ENCODE assay signal across 12 cellular contexts in the genomic region with DNA sequence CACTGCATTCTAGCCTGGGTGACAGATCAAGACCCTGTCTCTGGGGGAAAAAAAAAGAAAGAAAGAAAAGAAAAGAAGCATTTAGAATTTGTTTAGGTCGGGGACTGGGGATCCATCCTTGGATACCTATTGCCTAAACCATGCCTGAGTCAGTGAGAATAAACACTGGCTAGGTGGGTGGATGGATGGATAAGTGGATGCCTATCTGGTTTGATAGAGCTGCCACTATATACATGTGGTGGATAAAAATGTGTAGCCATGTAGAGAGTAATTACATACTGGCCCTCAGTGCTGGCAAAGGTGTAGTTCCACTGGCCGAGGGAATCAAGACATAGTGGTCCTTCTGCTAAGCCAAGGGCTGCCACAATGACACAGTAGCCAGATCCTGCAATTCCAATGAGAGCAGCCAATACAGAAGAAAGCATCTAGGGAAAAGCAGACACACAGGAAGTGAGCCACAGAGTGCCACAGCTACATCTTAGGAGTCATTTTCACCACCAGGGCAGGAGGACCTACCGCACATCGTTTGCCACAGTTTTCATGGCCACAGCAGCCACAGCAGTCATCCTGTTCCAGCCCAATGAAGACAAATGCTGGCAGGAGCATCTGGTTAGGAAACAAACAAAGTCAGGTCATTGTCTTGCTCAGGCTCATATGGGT. TPM values are rescaled to one million over a fixed set of nuclear protein-coding genes. Genes with fewer than 3 reads are reported as not detected.
DNase-seq lines count a peak whose midpoint lies in the region; ATAC-seq and TF ChIP-seq lines count a peak whose summit lies in the region.
"Had no signal": no experiment of that assay in that cellular context is flagged by ENCODE, and none has a peak within 500 bp of the region (broad histone marks: within the 10 kb centered on the region; RNA-seq: fewer than 3 reads in every experiment).

No MANE protein-coding gene starts in this region.

- H3K4me1 Mint-ChIP-seq in HFFc6 (ENCODE audit: low read depth): peaks cover 87% of the 10 kb centered on the region
- H3K4me1 Mint-ChIP-seq in stimulated activated effector memory CD8-positive, alpha-beta T cell treated with anti-CD3 and anti-CD28 coated beads, Interleukin-12 subunit alpha, Interleukin-12 subunit beta, amount 100 ng/mL, for 72 hours: no peaks in the 10 kb centered on the region
- H3K4me1 Mint-ChIP-seq in CD8-positive, alpha-beta T cell (ENCODE audit: low read depth): no peaks in the 10 kb centered on the region
- H3K4me1 Mint-ChIP-seq: activated CD8-positive, alpha-beta memory T cell treated with anti-CD3 and anti-CD28 coated beads, Interleukin-2, amount 10 ng/mL, durations not matched to agents 7 days and 5 days had no signal

- H3K9me3 ChIP-seq in left lung: no peaks in the 10 kb centered on the region
- no peaks in the 10 kb centered on the region for H3K9me3 ChIP-seq in CD8-positive, alpha-beta T cell (ENCODE audit: low read length)

- intact Hi-C loops in left lung (cut with DNase I): no loop called here
- intact Hi-C loops in CD8-positive, alpha-beta T cell (cut with DNase I, micrococcal nuclease): no loop called here

- DNase-seq in HFFc6 (no peak), brain microvascular endothelial cell (peak; percentile 45), left lung (no peak), left lobe of liver (ENCODE audit: low spot score) (no peak)
- no peak for DNase-seq in stimulated activated effector memory CD8-positive, alpha-beta T cell treated with anti-CD3 and anti-CD28 coated beads, Interleukin-12 subunit alpha, Interleukin-12 subunit beta, amount 100 ng/mL, for 72 hours (ENCODE audit: low spot score in 2 of 2)
- no peak for DNase-seq in CD8-positive, alpha-beta T cell
- DNase-seq: activated CD8-positive, alpha-beta memory T cell treated with anti-CD3 and anti-CD28 coated beads, Interleukin-2, amount 10 ng/mL, durations not matched to agents 7 days and 5 days; naive B cell; stimulated activated CD4-positive, alpha-beta T cell treated with anti-CD3 and anti-CD28 coated beads, Interleukin-2, amount 100 ng/mL, for 24 hours; T-cell had no signal

- peak overlapping the region; percentile 62 for H3K4me3 Mint-ChIP-seq in HFFc6
- H3K4me3 Mint-ChIP-seq in stimulated activated effector memory CD8-positive, alpha-beta T cell treated with anti-CD3 and anti-CD28 coated beads, Interleukin-12 subunit alpha, Interleukin-12 subunit beta, amount 100 ng/mL, for 72 hours: no peak overlapping the region
- H3K4me3 Mint-ChIP-seq in CD8-positive, alpha-beta T cell: no peak overlapping the region
- H3K4me3 Mint-ChIP-seq: activated CD8-positive, alpha-beta memory T cell treated with anti-CD3 and anti-CD28 coated beads, Interleukin-2, amount 10 ng/mL, durations not matched to agents 7 days and 5 days; naive B cell; T-cell had no signal

- no peaks in the 10 kb centered on the region for H3K27me3 ChIP-seq in brain microvascular endothelial cell (replicated peaks)
- H3K27me3 ChIP-seq in left lung: no peaks in the 10 kb centered on the region
- H3K27me3 ChIP-seq in CD8-positive, alpha-beta T cell (ENCODE audit: insufficient read depth, low read length): no peaks in the 10 kb centered on the region

- peak overlapping the region; percentile 86 for H3K27ac ChIP-seq in brain microvascular endothelial cell
- H3K27ac ChIP-seq in left lung: peak overlapping the region; percentile 84 to 89
- no peak overlapping the region for H3K27ac ChIP-seq in CD8-positive, alpha-beta T cell (ENCODE audit: low read depth, low read length)

- H3K4me3 ChIP-seq in brain microvascular endothelial cell (ENCODE audit: low read depth, low read length) (peak overlapping the region; percentile 77), left lung (peak overlapping the region; percentile 38 to 48)
- no peak overlapping the region for H3K4me3 ChIP-seq in CD8-positive, alpha-beta T cell (ENCODE audit: low read depth, low read length)

- CTCF ChIA-PET in CD8-positive, alpha-beta T cell (lab: Charles Lee): no interaction called here

- H3K27ac Mint-ChIP-seq in HFFc6: peak overlapping the region; percentile 62
- no peak overlapping the region for H3K27ac Mint-ChIP-seq in stimulated activated effector memory CD8-positive, alpha-beta T cell treated with anti-CD3 and anti-CD28 coated beads, Interleukin-12 subunit alpha, Interleukin-12 subunit beta, amount 100 ng/mL, for 72 hours
- no peak overlapping the region for H3K27ac Mint-ChIP-seq in CD8-positive, alpha-beta T cell
- H3K27ac Mint-ChIP-seq: activated CD8-positive, alpha-beta memory T cell treated with anti-CD3 and anti-CD28 coated beads, Interleukin-2, amount 10 ng/mL, durations not matched to agents 7 days and 5 days; naive B cell; T-cell had no signal

- peak; percentile 1 for ATAC-seq in left lung
- ATAC-seq in stimulated activated effector memory CD8-positive, alpha-beta T cell treated with anti-CD3 and anti-CD28 coated beads, Interleukin-12 subunit alpha, Interleukin-12 subunit beta, amount 100 ng/mL, for 72 hours: peak; percentile 28
- no peak for ATAC-seq in CD8-positive, alpha-beta T cell
- ATAC-seq in GM21723 (IDR thresholded peaks at IDR 0.05; ENCODE audit: unreplicated experiment): no peak
- no peak for ATAC-seq in left lobe of liver
- ATAC-seq in GM18868 (IDR thresholded peaks at IDR 0.05; ENCODE audit: unreplicated experiment): no peak
- ATAC-seq: activated CD8-positive, alpha-beta memory T cell treated with anti-CD3 and anti-CD28 coated beads, Interleukin-2, amount 10 ng/mL, durations not matched to agents 7 days and 5 days; T-cell had no signal

- in situ Hi-C loops in brain microvascular endothelial cell (cut with HindIII; ENCODE audit: low pct_ligation_motif_present, low sequenced_read_pairs): no loop called here

- TF ChIP-seq CTCF in HFFc6 (IDR thresholded peaks at IDR 0.05) (no peak), brain microvascular endothelial cell (IDR thresholded peaks at IDR 0.05; ENCODE audit: low read depth, low read length, missing control alignments) (no peak), left lung (IDR thresholded peaks at IDR 0.05) (no peak)
- TF ChIP-seq CTCF in CD8-positive, alpha-beta T cell (IDR thresholded peaks at IDR 0.05): no peak

- no peaks in the 10 kb centered on the region; the same call in 1 of the 2 replicates for H3K9me3 Mint-ChIP-seq in HFFc6
- H3K9me3 Mint-ChIP-seq in stimulated activated effector memory CD8-positive, alpha-beta T cell treated with anti-CD3 and anti-CD28 coated beads, Interleukin-12 subunit alpha, Interleukin-12 subunit beta, amount 100 ng/mL, for 72 hours: no peaks in the 10 kb centered on the region
- no peaks in the 10 kb centered on the region for H3K9me3 Mint-ChIP-seq in CD8-positive, alpha-beta T cell
- H3K9me3 Mint-ChIP-seq: T-cell had no signal

- peaks cover 36% of the 10 kb centered on the region for H3K36me3 ChIP-seq in brain microvascular endothelial cell (replicated peaks)
- peaks cover 0 to 25% of the 10 kb centered on the region in 2 donors for H3K36me3 ChIP-seq in left lung
- H3K36me3 ChIP-seq in CD8-positive, alpha-beta T cell (ENCODE audit: insufficient read depth, low read length): no peaks in the 10 kb centered on the region

- H3K36me3 Mint-ChIP-seq in HFFc6 (ENCODE audit: low read depth): peaks cover 46% of the 10 kb centered on the region
- H3K36me3 Mint-ChIP-seq in stimulated activated effector memory CD8-positive, alpha-beta T cell treated with anti-CD3 and anti-CD28 coated beads, Interleukin-12 subunit alpha, Interleukin-12 subunit beta, amount 100 ng/mL, for 72 hours: no peaks in the 10 kb centered on the region
- H3K36me3 Mint-ChIP-seq in CD8-positive, alpha-beta T cell: no peaks in the 10 kb centered on the region
- H3K36me3 Mint-ChIP-seq: activated CD8-positive, alpha-beta memory T cell treated with anti-CD3 and anti-CD28 coated beads, Interleukin-2, amount 10 ng/mL, durations not matched to agents 7 days and 5 days; naive B cell; T-cell had no signal

- POLR2A ChIA-PET in CD8-positive, alpha-beta T cell (lab: Charles Lee): no interaction called here

- H3K4me1 ChIP-seq in left lung: peaks cover 26 to 62% of the 10 kb centered on the region in 2 donors
- no peaks in the 10 kb centered on the region for H3K4me1 ChIP-seq in CD8-positive, alpha-beta T cell (ENCODE audit: insufficient read depth, low read length)

- H3K27me3 Mint-ChIP-seq in HFFc6 (ENCODE audit: insufficient read depth): no peaks in the 10 kb centered on the region; the same call in none of the 2 replicates
- peaks cover 4% of the 10 kb centered on the region for H3K27me3 Mint-ChIP-seq in CD8-positive, alpha-beta T cell (ENCODE audit: low read depth)

RNA-seq across cellular contexts. Expression of gene TM4SF1, which starts 2.2 kb away (rescaled TPM):
- 10 to 100 TPM in 4 of 6 experiments, 1 to 10 TPM in 2; 6.5 to 80.1 (median 74.8) TPM for total RNA-seq in HFFc6 (2021; fragmentation: NEBNext Ultra II Directional; extraction: Animal tissue kit (Norgen Biotek cat#: 25700))
- 100 to 1,000 TPM; 249 to 283 TPM for total RNA-seq in left lung
- not detected for total RNA-seq in CD8-positive, alpha-beta T cell
- 9.6 TPM for total RNA-seq in left lobe of liver
- total RNA-seq: activated CD8-positive, alpha-beta memory T cell treated with anti-CD3 and anti-CD28 coated beads, Interleukin-2, amount 10 ng/mL, durations not matched to agents 7 days and 5 days had no signal

RNA-seq across cellular contexts. Expression of gene TM4SF18, which starts 41.9 kb away (rescaled TPM):
- under 1 TPM in 4 of 6 experiments, not detected in 2; 0.05 to 0.19 (median 0.09) TPM for total RNA-seq in HFFc6 (2021; fragmentation: NEBNext Ultra II Directional; extraction: Animal tissue kit (Norgen Biotek cat#: 25700))
- total RNA-seq in left lung (1 to 10 TPM; 8.5 to 8.8 TPM), left lobe of liver (1.4 TPM)
- total RNA-seq in CD8-positive, alpha-beta T cell: not detected
- total RNA-seq: activated CD8-positive, alpha-beta memory T cell treated with anti-CD3 and anti-CD28 coated beads, Interleukin-2, amount 10 ng/mL, durations not matched to agents 7 days and 5 days; T-cell had no signal

Comparison
In these comparisons a context has a peak if more than half of its experiments do, and no peak if none do; other contexts are left out.
1. ATAC-seq: peak in left lung (single experiment) and stimulated activated effector memory CD8-positive, alpha-beta T cell treated with anti-CD3 and anti-CD28 coated beads, Interleukin-12 subunit alpha, Interleukin-12 subunit beta, amount 100 ng/mL, for 72 hours (single experiment); none in CD8-positive, alpha-beta T cell (single experiment), GM21723 (single experiment), left lobe of liver (single experiment) and GM18868 (single experiment).
2. RNA of gene TM4SF1, which starts 2.2 kb away (total RNA-seq): 249 to 283 TPM in left lung, 6.5 to 80.1 TPM in HFFc6 and 9.6 TPM in left lobe of liver (single experiment); not detected in CD8-positive, alpha-beta T cell; every median in the first group is over 4 times any median in the second.